ENCODE assay signal across 36 cellular contexts in genomic region chr20:54708229-54708628, GRCh38.
"Had no signal": no experiment of that assay in that cellular context is flagged by ENCODE, and none has a peak within 500 bp of the region (broad histone marks: within the 10 kb centered on the region; RNA-seq: fewer than 3 reads in every experiment).

No MANE protein-coding gene starts in this region.

- H3K4me3 ChIP-seq: MG63 had no signal

- H3K36me3 ChIP-seq: MG63 had no signal

- H3K9me3 ChIP-seq: MG63 had no signal

- DNase-seq: Karpas-422, Kasumi-1, MG63, MM.1S, MV-4-11, NCI-H1048, NCI-H1092, NCI-H1092 treated with DMSO at 0.1 percent for 48 hours, NCI-H1105, NCI-H1105 treated with DMSO at 0.1 percent for 48 hours, NCI-H1417, NCI-H1417 treated with DMSO at 0.1 percent for 48 hours, NCI-H1436, NCI-H1436 treated with DMSO at 0.1 percent for 48 hours, NCI-H146, NCI-H1694, NCI-H1694 treated with DMSO at 0.1 percent for 48 hours, NCI-H187, NCI-H187 treated with DMSO at 0.1 percent for 48 hours, NCI-H1930, NCI-H2029, NCI-H2029 treated with DMSO at 0.1 percent for 48 hours, NCI-H2081, NCI-H2081 treated with DMSO at 0.1 percent for 48 hours, NCI-H2107, NCI-H2171, NCI-H2171 treated with DMSO at 0.1 percent for 48 hours, NCI-H2227 treated with DMSO at 0.1 percent for 48 hours, NCI-H226, NCI-H345, NCI-H446, NCI-H446 treated with DMSO at 0.1 percent for 48 hours, NCI-H510A, NCI-H510A treated with DMSO at 0.1 percent for 48 hours, NCI-H524, NCI-H524 treated with DMSO at 0.1 percent for 48 hours had no signal

- H3K27me3 ChIP-seq: MG63 had no signal
